1 cellular context compared by ENCODE assay signal in genomic region chr7:142477079-142477651, GRCh38.
TF ChIP-seq lines count a peak whose summit lies in the region.

No MANE protein-coding gene starts in this region.

TF ChIP-seq in SK-N-SH, 30 proteins besides CTCF, POLR2A, EP300 and RAD21 (continued from another document):
- TF ChIP-seq, protein P1, sequence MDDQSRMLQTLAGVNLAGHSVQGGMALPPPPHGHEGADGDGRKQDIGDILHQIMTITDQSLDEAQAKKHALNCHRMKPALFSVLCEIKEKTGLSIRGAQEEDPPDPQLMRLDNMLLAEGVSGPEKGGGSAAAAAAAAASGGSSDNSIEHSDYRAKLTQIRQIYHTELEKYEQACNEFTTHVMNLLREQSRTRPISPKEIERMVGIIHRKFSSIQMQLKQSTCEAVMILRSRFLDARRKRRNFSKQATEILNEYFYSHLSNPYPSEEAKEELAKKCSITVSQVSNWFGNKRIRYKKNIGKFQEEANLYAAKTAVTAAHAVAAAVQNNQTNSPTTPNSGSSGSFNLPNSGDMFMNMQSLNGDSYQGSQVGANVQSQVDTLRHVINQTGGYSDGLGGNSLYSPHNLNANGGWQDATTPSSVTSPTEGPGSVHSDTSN (IDR thresholded peaks at IDR 0.05): no peak
- no peak for TF ChIP-seq USF2 (IDR thresholded peaks at IDR 0.05; ENCODE audit: borderline replicate concordance, low read depth, low read length)
